Comparison of ENCODE assay signal across 30 cellular contexts in genomic region chr15:61748529-61748928, GRCh38.
A peak's percentile ranks its signal among the peaks of the same experiment; 100 is the strongest.
DNase-seq lines count a peak whose midpoint lies in the region; ATAC-seq and TF ChIP-seq lines count a peak whose summit lies in the region.
"Had no signal": no experiment of that assay in that cellular context is flagged by ENCODE, and none has a peak within 500 bp of the region (broad histone marks: within the 10 kb centered on the region; RNA-seq: fewer than 3 reads in every experiment).

No MANE protein-coding gene starts in this region.

- H3K27me3 Mint-ChIP-seq in endodermal cell (ENCODE audit: insufficient read depth): no peaks in the 10 kb centered on the region

- WGBS in psoas muscle, 3 donors: 96 to 98% (median 97%) methylated on average over 2 of the region's 2 CpGs
- WGBS in endodermal cell (ENCODE audit: insufficient coverage in 1 of 2, insufficient read length in 1 of 2), 2 experiments: 91% methylated on average over 2 of the region's 2 CpGs; no CpG with 5 or more reads in 1 of the 2 experiments

- no peaks in the 10 kb centered on the region for H3K36me3 Mint-ChIP-seq in endodermal cell (ENCODE audit: low read depth)
- H3K36me3 Mint-ChIP-seq: memory B cell had no signal

- H3K4me1 Mint-ChIP-seq in endodermal cell: no peaks in the 10 kb centered on the region
- H3K4me1 Mint-ChIP-seq: memory B cell had no signal

- no peak overlapping the region for H3K4me3 ChIP-seq in epithelial cell of esophagus (ENCODE audit: low read length)
- H3K4me3 ChIP-seq in psoas muscle: no peak overlapping the region
- H3K4me3 ChIP-seq in endodermal cell (ENCODE audit: low read length): no peak overlapping the region
- H3K4me3 ChIP-seq in effector memory CD4-positive, alpha-beta T cell (ENCODE audit: insufficient read depth, low read depth, low read length, poor library complexity, severe bottlenecking): no peak overlapping the region
- H3K4me3 ChIP-seq: adrenal gland, body of pancreas, dorsolateral prefrontal cortex, gastrocnemius medialis, hepatocyte, pancreas, SJCRH30, spleen, tibial nerve had no signal

- DNase-seq in HPDE6-E6E7 (ENCODE audit: extremely low spot score) (peak; percentile 13), epithelial cell of esophagus (ENCODE audit: low read depth) (peak; percentile 79), psoas muscle (no peak), endodermal cell (no peak), Right ventricle myocardium superior (no peak)
- DNase-seq in effector memory CD4-positive, alpha-beta T cell: no peak
- DNase-seq: activated CD4-positive, alpha-beta T cell treated with anti-CD3 and anti-CD28 coated beads, Interleukin-2, amount 50 U/mL, for 48 hours; activated naive CD4-positive, alpha-beta T cell treated with anti-CD3 and anti-CD28 coated beads for 36 hours; adrenal gland; body of pancreas; Calu3; dorsolateral prefrontal cortex; gastrocnemius medialis; Karpas-422; left cardiac atrium; NCI-H1694; NCI-H526; pancreas; SJCRH30; spleen; T-helper 1 cell had no signal

- H3K4me1 ChIP-seq in psoas muscle: no peaks in the 10 kb centered on the region
- no peaks in the 10 kb centered on the region for H3K4me1 ChIP-seq in endodermal cell (ENCODE audit: control insufficient read depth, insufficient read depth, low read length)
- no peaks in the 10 kb centered on the region for H3K4me1 ChIP-seq in effector memory CD4-positive, alpha-beta T cell (ENCODE audit: control insufficient read depth, insufficient read depth, low read length, poor library complexity, severe bottlenecking)
- H3K4me1 ChIP-seq: adrenal gland, spleen had no signal

- TF ChIP-seq CTCF in C4-2B (conservative IDR thresholded peaks at IDR 0.05) (no peak), epithelial cell of esophagus (IDR thresholded peaks at IDR 0.05; ENCODE audit: insufficient read depth, low read depth, low read length, missing control alignments) (no peak), psoas muscle (IDR thresholded peaks at IDR 0.05) (no peak), endodermal cell (conservative IDR thresholded peaks at IDR 0.05) (no peak)

- no peaks in the 10 kb centered on the region for H3K9me3 Mint-ChIP-seq in endodermal cell
- H3K9me3 Mint-ChIP-seq: activated naive CD4-positive, alpha-beta T cell treated with anti-CD3 and anti-CD28 coated beads for 36 hours; activated T-helper 1 cell treated with anti-CD3 and anti-CD28 coated beads, Interleukin-12 subunit alpha, Interleukin-12 subunit beta, Interleukin-2, Interleukin-4 antibody, amounts not matched to agents 30 ng/mL and 10 ng/mL and 1 ng/mL, durations not matched to agents 14 hours and 24 hours and 36 hours; memory B cell; neural crest cell had no signal

- intact Hi-C loops in psoas muscle (cut with DNase I): no loop called here
- intact Hi-C loops in Right ventricle myocardium superior (cut with DNase I): no loop called here

- H3K27ac ChIP-seq in C4-2B (0 out of 2 replicates have a peak overlapping the region, but pooled peaks have one; percentile 55), psoas muscle (no peak overlapping the region), endodermal cell (ENCODE audit: low read depth, low read length) (no peak overlapping the region)
- H3K27ac ChIP-seq in effector memory CD4-positive, alpha-beta T cell (ENCODE audit: insufficient read depth, low read length, poor library complexity, severe bottlenecking): no peak overlapping the region
- H3K27ac ChIP-seq: adrenal gland, body of pancreas, dorsolateral prefrontal cortex, hepatocyte, pancreas, SJCRH30, spleen, tibial nerve had no signal

- H3K36me3 ChIP-seq in psoas muscle (ENCODE audit: insufficient read depth in 1 of 2, low read depth in 1 of 2) (no peaks in the 10 kb centered on the region), endodermal cell (ENCODE audit: control insufficient read depth, insufficient read depth, low read length) (no peaks in the 10 kb centered on the region)
- H3K36me3 ChIP-seq in effector memory CD4-positive, alpha-beta T cell (ENCODE audit: control insufficient read depth, insufficient read depth, low read length): no peaks in the 10 kb centered on the region
- H3K36me3 ChIP-seq: adrenal gland, gastrocnemius medialis, pancreas, SJCRH30, spleen, tibial nerve had no signal

- no peak overlapping the region for H3K27ac Mint-ChIP-seq in endodermal cell
- H3K27ac Mint-ChIP-seq: activated naive CD4-positive, alpha-beta T cell treated with anti-CD3 and anti-CD28 coated beads for 36 hours; activated T-helper 1 cell treated with anti-CD3 and anti-CD28 coated beads, Interleukin-12 subunit alpha, Interleukin-12 subunit beta, Interleukin-2, Interleukin-4 antibody, amounts not matched to agents 30 ng/mL and 10 ng/mL and 1 ng/mL, durations not matched to agents 14 hours and 24 hours and 36 hours; memory B cell had no signal

- H3K27me3 ChIP-seq in psoas muscle (ENCODE audit: insufficient read depth in 3 of 3, low read length in 2 of 3) (peaks cover 0 to 4% (median 0%) of the 10 kb centered on the region in 3 donors), endodermal cell (ENCODE audit: control insufficient read depth, insufficient read depth, low read length, poor library complexity, severe bottlenecking) (no peaks in the 10 kb centered on the region)
- H3K27me3 ChIP-seq in effector memory CD4-positive, alpha-beta T cell (replicated peaks; ENCODE audit: control insufficient read depth, insufficient read depth, low read length, poor library complexity, severe bottlenecking): no peaks in the 10 kb centered on the region
- H3K27me3 ChIP-seq: adrenal gland, body of pancreas, gastrocnemius medialis, hepatocyte, pancreas, SJCRH30, spleen, tibial nerve had no signal

- H3K9me3 ChIP-seq in psoas muscle: no peaks in the 10 kb centered on the region
- no peaks in the 10 kb centered on the region for H3K9me3 ChIP-seq in endodermal cell (ENCODE audit: control insufficient read depth, low read length)
- no peaks in the 10 kb centered on the region for H3K9me3 ChIP-seq in effector memory CD4-positive, alpha-beta T cell (ENCODE audit: control insufficient read depth, low read length)
- H3K9me3 ChIP-seq: adrenal gland, body of pancreas, gastrocnemius medialis, pancreas, SJCRH30, spleen, tibial nerve had no signal

- ATAC-seq in psoas muscle (peak in 3 of 4 donors; percentile 34 to 74 (median 70)), Right ventricle myocardium superior (ENCODE audit: poor library complexity) (no peak)
- ATAC-seq: activated CD4-positive, CD25-positive, alpha-beta regulatory T cell treated with anti-CD3 and anti-CD28 coated beads, Interleukin-2, amount 50 U/mL, for 24 hours; body of pancreas; HCT116; left cardiac atrium; Panc1; pancreas had no signal

- no peak overlapping the region for H3K9ac ChIP-seq in endodermal cell (ENCODE audit: extremely low read depth, low read length, poor library complexity, severe bottlenecking)

- H3K4me3 Mint-ChIP-seq in endodermal cell: no peak overlapping the region
- H3K4me3 Mint-ChIP-seq: activated naive CD4-positive, alpha-beta T cell treated with anti-CD3 and anti-CD28 coated beads for 36 hours; activated T-helper 1 cell treated with anti-CD3 and anti-CD28 coated beads, Interleukin-12 subunit alpha, Interleukin-12 subunit beta, Interleukin-2, Interleukin-4 antibody, amounts not matched to agents 30 ng/mL and 10 ng/mL and 1 ng/mL, durations not matched to agents 14 hours and 24 hours and 36 hours; memory B cell; neural crest cell had no signal

Comparison
In these comparisons a context has a peak if more than half of its experiments do, and no peak if none do; other contexts are left out.
1. DNase-seq: peak in HPDE6-E6E7 (single experiment) and epithelial cell of esophagus (single experiment); none in psoas muscle (0 of 2), endodermal cell (single experiment), Right ventricle myocardium superior (single experiment) and effector memory CD4-positive, alpha-beta T cell (0 of 3).